ENCODE assay signal across 9 cellular contexts in the genomic region with DNA sequence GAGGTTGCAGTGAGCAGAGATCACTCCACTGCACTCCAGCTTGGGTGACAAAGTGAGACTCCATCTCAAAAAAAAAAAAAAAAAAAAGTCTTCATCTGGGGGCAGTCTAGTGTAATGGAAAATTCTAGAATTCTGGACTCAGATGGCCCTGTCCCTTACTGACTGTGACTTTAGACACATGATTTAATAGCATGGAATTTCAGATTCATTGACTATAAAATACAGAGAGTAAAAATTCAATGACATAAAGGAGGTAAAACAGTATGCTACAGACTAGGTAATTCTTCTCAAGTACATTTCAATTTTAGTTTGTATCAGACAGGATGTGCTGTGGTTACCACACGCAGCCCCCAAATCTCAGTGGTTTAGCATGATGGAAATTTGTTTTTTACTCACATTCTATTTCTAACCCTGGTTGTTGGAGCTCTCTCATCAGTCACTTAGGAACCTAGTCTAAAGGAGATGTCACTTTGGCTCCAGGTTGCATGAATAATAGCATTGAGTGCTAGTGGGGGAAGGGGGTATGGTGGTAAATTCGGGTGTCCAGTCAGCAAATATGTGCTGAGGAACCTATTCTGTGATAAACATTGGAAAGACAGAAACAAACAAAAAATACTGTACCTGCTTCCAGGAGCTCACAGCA.
DNase-seq lines count a peak whose midpoint lies in the region; ATAC-seq and TF ChIP-seq lines count a peak whose summit lies in the region.
"Had no signal": no experiment of that assay in that cellular context is flagged by ENCODE, and none has a peak within 500 bp of the region (broad histone marks: within the 10 kb centered on the region; RNA-seq: fewer than 3 reads in every experiment).

No MANE protein-coding gene starts in this region.

- peak; percentile 19 for DNase-seq in activated gamma-delta T cell treated with Interleukin-2 at 50 U/mL for 16 hours
- no peak for DNase-seq in activated gamma-delta T cell (lab: John Stamatoyannopoulos, UW)
- DNase-seq in activated T-cell treated with anti-CD3 and anti-CD28 coated beads, Interleukin-2, amount 50 U/mL, for 4 hours = no peak
- DNase-seq in stimulated activated naive CD8-positive, alpha-beta T cell treated with anti-CD3 and anti-CD28 coated beads, Interleukin-15, amount 100 ng/mL, for 72 hours = peak; percentile 38 to 64
- no peak for DNase-seq in colonic mucosa
- DNase-seq in HK-2 (ENCODE audit: unreplicated experiment) = no peak
- no peak for DNase-seq in Calu3
- DNase-seq: IMR-90 had no signal

- peaks cover 31% of the 10 kb centered on the region for H3K4me1 Mint-ChIP-seq in activated T-cell treated with anti-CD3 and anti-CD28 coated beads, Interleukin-2, amount 50 U/mL, for 4 hours (ENCODE audit: low read depth)
- H3K4me1 Mint-ChIP-seq in stimulated activated naive CD8-positive, alpha-beta T cell treated with anti-CD3 and anti-CD28 coated beads, Interleukin-15, amount 100 ng/mL, for 72 hours = peaks cover 57% of the 10 kb centered on the region
- no peaks in the 10 kb centered on the region for H3K4me1 Mint-ChIP-seq in Calu3 (ENCODE audit: low read depth, unreplicated experiment)

- no peaks in the 10 kb centered on the region for H3K9me3 ChIP-seq in colonic mucosa

- no peak overlapping the region for H3K4me3 ChIP-seq in colonic mucosa

- H3K27me3 ChIP-seq in colonic mucosa = no peaks in the 10 kb centered on the region

- CTCF ChIA-PET in Calu3 (lab: Charles Lee) = no interaction called here

- intact Hi-C loops in colonic mucosa (cut with DNase I) = no loop called here
- intact Hi-C loops in Calu3 (cut with micrococcal nuclease; ENCODE audit: unreplicated experiment) = no loop called here

- ATAC-seq in HG02970 (IDR thresholded peaks at IDR 0.05; ENCODE audit: low FRiP score, unreplicated experiment) = peak; percentile 83
- ATAC-seq in activated T-cell treated with anti-CD3 and anti-CD28 coated beads, Interleukin-2, amount 50 U/mL, for 4 hours = peak; percentile 96 to 98
- ATAC-seq in stimulated activated naive CD8-positive, alpha-beta T cell treated with anti-CD3 and anti-CD28 coated beads, Interleukin-15, amount 100 ng/mL, for 72 hours = peak; percentile 97

- BruUV-seq in Calu3 (replicated peaks; lab: Mats Ljungman, UMichigan) = no TSS peak

- H3K4me3 Mint-ChIP-seq in activated T-cell treated with anti-CD3 and anti-CD28 coated beads, Interleukin-2, amount 50 U/mL, for 4 hours = peak overlapping the region; percentile 7
- H3K4me3 Mint-ChIP-seq in stimulated activated naive CD8-positive, alpha-beta T cell treated with anti-CD3 and anti-CD28 coated beads, Interleukin-15, amount 100 ng/mL, for 72 hours = peak overlapping the region; percentile 56 to 57
- no peak overlapping the region for H3K4me3 Mint-ChIP-seq in Calu3 (ENCODE audit: low read depth, unreplicated experiment)

- no peaks in the 10 kb centered on the region for H3K27me3 Mint-ChIP-seq in activated T-cell treated with anti-CD3 and anti-CD28 coated beads, Interleukin-2, amount 50 U/mL, for 4 hours (ENCODE audit: low read depth)
- no peaks in the 10 kb centered on the region for H3K27me3 Mint-ChIP-seq in stimulated activated naive CD8-positive, alpha-beta T cell treated with anti-CD3 and anti-CD28 coated beads, Interleukin-15, amount 100 ng/mL, for 72 hours
- H3K27me3 Mint-ChIP-seq in Calu3 (ENCODE audit: unreplicated experiment) = no peaks in the 10 kb centered on the region

- no peak for TF ChIP-seq CTCF in colonic mucosa (IDR thresholded peaks at IDR 0.05)
- no peak for TF ChIP-seq CTCF in Calu3 (IDR thresholded peaks at IDR 0.05; ENCODE audit: unreplicated experiment)

- no peaks in the 10 kb centered on the region for H3K36me3 ChIP-seq in colonic mucosa

- peaks cover 3% of the 10 kb centered on the region for H3K36me3 Mint-ChIP-seq in activated T-cell treated with anti-CD3 and anti-CD28 coated beads, Interleukin-2, amount 50 U/mL, for 4 hours (ENCODE audit: insufficient read depth)
- H3K36me3 Mint-ChIP-seq in Calu3 (ENCODE audit: insufficient read depth, unreplicated experiment) = no peaks in the 10 kb centered on the region

- H3K4me1 ChIP-seq in colonic mucosa = no peaks in the 10 kb centered on the region

- peaks cover 5% of the 10 kb centered on the region for H3K9me3 Mint-ChIP-seq in activated T-cell treated with anti-CD3 and anti-CD28 coated beads, Interleukin-2, amount 50 U/mL, for 4 hours
- H3K9me3 Mint-ChIP-seq in stimulated activated naive CD8-positive, alpha-beta T cell treated with anti-CD3 and anti-CD28 coated beads, Interleukin-15, amount 100 ng/mL, for 72 hours = peaks cover 16 to 19% of the 10 kb centered on the region in 2 donors
- peaks cover 2% of the 10 kb centered on the region for H3K9me3 Mint-ChIP-seq in Calu3 (ENCODE audit: low read depth, unreplicated experiment)

- H3K27ac ChIP-seq in colonic mucosa = no peak overlapping the region

- no peak overlapping the region for H3K9ac ChIP-seq in colonic mucosa (ENCODE audit: low read depth in 2 of 2, low read length in 2 of 2)

- H3K27ac Mint-ChIP-seq in stimulated activated naive CD8-positive, alpha-beta T cell treated with anti-CD3 and anti-CD28 coated beads, Interleukin-15, amount 100 ng/mL, for 72 hours = peak overlapping the region; percentile 48 to 87
- H3K27ac Mint-ChIP-seq in Calu3 (ENCODE audit: unreplicated experiment) = no peak overlapping the region

Comparison
In these comparisons a context has a peak if more than half of its experiments do, and no peak if none do; other contexts are left out.
1. DNase-seq: peak in activated gamma-delta T cell treated with Interleukin-2 at 50 U/mL for 16 hours (single experiment) and stimulated activated naive CD8-positive, alpha-beta T cell treated with anti-CD3 and anti-CD28 coated beads, Interleukin-15, amount 100 ng/mL, for 72 hours (2 of 2); none in activated gamma-delta T cell (single experiment), activated T-cell treated with anti-CD3 and anti-CD28 coated beads, Interleukin-2, amount 50 U/mL, for 4 hours (single experiment), colonic mucosa (single experiment), HK-2 (single experiment) and Calu3 (single experiment).
2. Peak in every context shown above with its lines, with median percentiles within 50 percentile points of each other: ATAC-seq.